ENCODE assay signal across 13 cellular contexts in the genomic region with DNA sequence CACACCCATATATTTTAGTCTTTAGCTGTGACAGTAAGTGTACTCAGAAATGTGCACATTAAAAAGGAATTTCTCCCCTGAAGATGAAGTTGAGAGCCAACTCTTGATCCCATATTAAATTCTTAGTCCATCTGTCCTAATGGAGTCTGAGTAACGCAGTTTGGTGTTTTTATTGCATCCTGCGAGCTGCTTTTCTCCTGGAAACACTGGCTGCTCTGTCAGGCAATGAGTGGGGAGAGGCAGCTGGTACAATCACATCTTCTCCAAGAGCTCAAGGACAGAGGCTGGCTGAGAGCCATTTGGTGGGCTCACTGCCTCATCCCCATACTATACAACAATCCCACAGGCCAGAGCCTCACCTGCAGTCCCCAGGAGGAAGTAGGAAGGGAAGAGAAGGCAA.
A peak's percentile ranks its signal among the peaks of the same experiment; 100 is the strongest.
DNase-seq lines count a peak whose midpoint lies in the region; FAIRE-seq and TF ChIP-seq lines count a peak whose summit lies in the region.
"Had no signal": no experiment of that assay in that cellular context is flagged by ENCODE, and none has a peak within 500 bp of the region (broad histone marks: within the 10 kb centered on the region; RNA-seq: fewer than 3 reads in every experiment).

No MANE protein-coding gene starts in this region.

- H3K9ac ChIP-seq in neuronal stem cell (ENCODE audit: low read depth, low read length, poor library complexity): no peak overlapping the region

- H3K36me3 ChIP-seq in neuronal stem cell (replicated peaks in 1 of 2; ENCODE audit: control insufficient read depth in 2 of 2, insufficient read depth in 2 of 2, low read length in 2 of 2) (no peaks in the 10 kb centered on the region), small intestine (ENCODE audit: control insufficient read depth in 2 of 2, insufficient read depth in 2 of 2, low read length in 2 of 2) (no peaks in the 10 kb centered on the region), WERI-Rb-1 (no peaks in the 10 kb centered on the region)

- no peak overlapping the region for H2BK5ac ChIP-seq in neuronal stem cell (ENCODE audit: low read length)

- no peaks in the 10 kb centered on the region for H3K4me1 ChIP-seq in neuronal stem cell (ENCODE audit: control insufficient read depth in 2 of 2, insufficient read depth in 1 of 2, low read depth in 1 of 2, low read length in 2 of 2)
- H3K4me1 ChIP-seq in small intestine (ENCODE audit: control insufficient read depth in 2 of 2, insufficient read depth in 1 of 2, low read depth in 1 of 2, low read length in 1 of 2): no peaks in the 10 kb centered on the region

- no CpG with 5 or more reads among the region's 2 CpGs for WGBS in neuronal stem cell (ENCODE audit: extremely low coverage in 2 of 2, insufficient read length in 2 of 2, insufficient replicate concordance in 1 of 2), 2 donors
- 28 to 46% (median 37%) methylated on average over 2 of the region's 2 CpGs for WGBS in small intestine, 3 donors

- peaks cover 0 to 3% of the 10 kb centered on the region in 2 donors for H3K9me3 ChIP-seq in neuronal stem cell (replicated peaks in 1 of 2; ENCODE audit: control insufficient read depth in 2 of 2, insufficient read depth in 1 of 2, low read depth in 1 of 2, low read length in 2 of 2)
- H3K9me3 ChIP-seq in small intestine (ENCODE audit: control insufficient read depth, low read depth): no peaks in the 10 kb centered on the region
- no peaks in the 10 kb centered on the region for H3K9me3 ChIP-seq in WERI-Rb-1 (ENCODE audit: severe bottlenecking)

- TF ChIP-seq CTCF in VCaP (conservative IDR thresholded peaks at IDR 0.05) (no peak), WERI-Rb-1 (IDR thresholded peaks at IDR 0.05; ENCODE audit: low read depth, low read length) (no peak)

- H2AK5ac ChIP-seq in neuronal stem cell (ENCODE audit: low read depth, low read length): no peak overlapping the region

- H3K18ac ChIP-seq in neuronal stem cell (ENCODE audit: low read length): peak overlapping the region; percentile 19

- H2BK12ac ChIP-seq in neuronal stem cell (ENCODE audit: low read length): no peak overlapping the region

- H3K4ac ChIP-seq in neuronal stem cell (ENCODE audit: low read length): no peak overlapping the region

- H3K4me3 ChIP-seq in neuronal stem cell (ENCODE audit: low read length in 2 of 2) (no peak overlapping the region), small intestine (ENCODE audit: low read depth in 1 of 2, low read length in 2 of 2) (no peak overlapping the region), WERI-Rb-1 (ENCODE audit: low read depth, low read length) (no peak overlapping the region)
- H3K4me3 ChIP-seq: SK-N-MC had no signal

- no peaks in the 10 kb centered on the region for H3K27me3 ChIP-seq in neuronal stem cell (ENCODE audit: control insufficient read depth in 3 of 3, insufficient read depth in 3 of 3, low read depth in 1 of 3, low read length in 3 of 3)
- H3K27me3 ChIP-seq in small intestine (ENCODE audit: control insufficient read depth in 2 of 2, insufficient read depth in 2 of 2, low read length in 2 of 2): peaks cover 0 to 5% of the 10 kb centered on the region in 2 donors
- H3K27me3 ChIP-seq in WERI-Rb-1 (ENCODE audit: insufficient read depth, low read depth, severe bottlenecking): no peaks in the 10 kb centered on the region

- no peak overlapping the region for H4K91ac ChIP-seq in neuronal stem cell (ENCODE audit: low read depth, low read length, poor library complexity)

- H2BK15ac ChIP-seq in neuronal stem cell (ENCODE audit: low read length): no peak overlapping the region

- H3K4me2 ChIP-seq in neuronal stem cell (ENCODE audit: insufficient read depth, low read length, poor library complexity, severe bottlenecking): no peak overlapping the region

- H2BK120ac ChIP-seq in neuronal stem cell (ENCODE audit: low read depth, low read length): peak overlapping the region; percentile 39

- FAIRE-seq in small intestine (lab: Jason Lieb, UNC): no peak

- no peaks in the 10 kb centered on the region for H3K79me1 ChIP-seq in neuronal stem cell (ENCODE audit: low read depth, low read length)

- H4K8ac ChIP-seq in neuronal stem cell (ENCODE audit: low read depth, low read length): no peak overlapping the region

- DNase-seq in EL: peak; percentile 6
- DNase-seq in NCI-H1092 treated with DMSO at 0.1 percent for 48 hours (lab: John Stamatoyannopoulos, UW): peak; percentile 81
- no peak for DNase-seq in neuronal stem cell (ENCODE audit: low spot score)
- DNase-seq in small intestine: no peak
- no peak for DNase-seq in WERI-Rb-1
- DNase-seq in SHP77 treated with DMSO at 0.1 percent for 48 hours (lab: John Stamatoyannopoulos, UW): no peak
- DNase-seq: ACHN; CD4-positive, alpha-beta T cell; NCI-H146; NCI-H2081; T-helper 1 cell had no signal

- H3K27ac ChIP-seq in VCaP (peak overlapping the region; percentile 2; the same call in 1 of the 2 replicates), neuronal stem cell (replicated peaks; ENCODE audit: low read length) (no peak overlapping the region), small intestine (ENCODE audit: low read depth in 1 of 2, low read length in 1 of 2) (no peak overlapping the region), WERI-Rb-1 (no peak overlapping the region)
- H3K27ac ChIP-seq: SK-N-MC had no signal

- H2AFZ ChIP-seq in neuronal stem cell (ENCODE audit: low read length): no peak overlapping the region

- H3K14ac ChIP-seq in neuronal stem cell (ENCODE audit: low read length): no peak overlapping the region

- H3K23ac ChIP-seq in neuronal stem cell (ENCODE audit: low read depth, low read length, poor library complexity): no peak overlapping the region

Comparison
In these comparisons a context has a peak if more than half of its experiments do, and no peak if none do; other contexts are left out.
1. DNase-seq: peak in EL (single experiment) and NCI-H1092 treated with DMSO at 0.1 percent for 48 hours (single experiment); none in neuronal stem cell (single experiment), small intestine (single experiment), WERI-Rb-1 (single experiment) and SHP77 treated with DMSO at 0.1 percent for 48 hours (single experiment).